ENCODE assay signal across 1 cellular context in genomic region chr7:95906871-95907270, GRCh38.
TF ChIP-seq lines count a peak whose summit lies in the region.

No MANE protein-coding gene starts in this region.

TF ChIP-seq in GM23338, 12 proteins besides CTCF, POLR2A, EP300 and RAD21 (continued from another document):
- no peak for TF ChIP-seq REST (IDR thresholded peaks at IDR 0.05; ENCODE audit: unreplicated experiment)
- TF ChIP-seq NANOG (IDR thresholded peaks at IDR 0.05; ENCODE audit: borderline replicate concordance) = no peak
- TF ChIP-seq ZNF462 (CRISPR knock-in tag; IDR thresholded peaks at IDR 0.05) = no peak
- TF ChIP-seq CREB1 (CRISPR knock-in tag; IDR thresholded peaks at IDR 0.05; ENCODE audit: low read depth) = no peak
- TF ChIP-seq STAT1 (IDR thresholded peaks at IDR 0.05; ENCODE audit: unreplicated experiment) = no peak
- no peak for TF ChIP-seq POLR2AphosphoS5 (IDR thresholded peaks at IDR 0.05; ENCODE audit: low read depth)
- no peak for TF ChIP-seq JUNB (IDR thresholded peaks at IDR 0.05; ENCODE audit: unreplicated experiment)
